8 cellular contexts compared by ENCODE assay signal in genomic region chr3:49358217-49358883, GRCh38. TPM values are rescaled to one million over a fixed set of nuclear protein-coding genes. Genes with fewer than 3 reads are reported as not detected.
A peak's percentile ranks its signal among the peaks of the same experiment; 100 is the strongest.
DNase-seq lines count a peak whose midpoint lies in the region; ATAC-seq, FAIRE-seq and TF ChIP-seq lines count a peak whose summit lies in the region.

Gene GPX1 (minus strand): TSS chr3:49358353. CDS start chr3:49358278, 75 bp downstream.

- DNase-seq in GM12892 (ENCODE audit: insufficient read length) = peak; percentile 87
- DNase-seq in NCI-H146 treated with DMSO at 0.1 percent for 48 hours (lab: John Stamatoyannopoulos, UW; ENCODE audit: unreplicated experiment) = peak; percentile 82
- DNase-seq in T-helper 17 cell = peak; percentile 39 to 69 (median 68)
- DNase-seq in amygdala (lab: John Stamatoyannopoulos, UW) = peak in 55 of 56 donors; percentile 37 to 94 (median 83)
- peak; percentile 97 for DNase-seq in left ventricle myocardium inferior
- peak; percentile 85 for DNase-seq in progenitor cell of endocrine pancreas (ENCODE audit: low spot score, unreplicated experiment)
- peak; percentile 97 for DNase-seq in ureter (ENCODE audit: low spot score)

- H3K9me3 Mint-ChIP-seq in progenitor cell of endocrine pancreas (ENCODE audit: low read depth) = no peaks in the 10 kb centered on the region

- H3K27ac Mint-ChIP-seq in T-helper 17 cell = peak within 1 kb of the TSS; percentile 96
- peak within 1 kb of the TSS; percentile 94 for H3K27ac Mint-ChIP-seq in progenitor cell of endocrine pancreas

- intact Hi-C loops in left ventricle myocardium inferior (cut with micrococcal nuclease) = no loop called here

- H3K4me1 ChIP-seq in left ventricle myocardium inferior = peaks cover 47% of the 10 kb centered on the region

- peaks cover 61% of the 10 kb centered on the region for H3K36me3 ChIP-seq in left ventricle myocardium inferior

- H3K27ac ChIP-seq in left ventricle myocardium inferior (replicated peaks) = peak within 1 kb of the TSS; percentile 92

- H3K9me3 ChIP-seq in T-helper 17 cell (ENCODE audit: control insufficient read depth, low read length, poor library complexity, severe bottlenecking) (no peaks in the 10 kb centered on the region), left ventricle myocardium inferior (replicated peaks) (no peaks in the 10 kb centered on the region)

- H3K4me1 Mint-ChIP-seq in T-helper 17 cell = peaks cover 20% of the 10 kb centered on the region
- peaks cover 10% of the 10 kb centered on the region for H3K4me1 Mint-ChIP-seq in progenitor cell of endocrine pancreas (ENCODE audit: low read depth)

- H3K36me3 Mint-ChIP-seq in T-helper 17 cell (ENCODE audit: low read depth) (peaks cover 3% of the 10 kb centered on the region), progenitor cell of endocrine pancreas (ENCODE audit: insufficient read depth) (peaks cover 24% of the 10 kb centered on the region)

- FAIRE-seq in GM12892 (lab: Jason Lieb, UNC) = peak; percentile 86

- ATAC-seq in HG02798 (IDR thresholded peaks at IDR 0.05; ENCODE audit: poor library complexity, unreplicated experiment) (peak; percentile 89), T-helper 17 cell (peak; percentile 77)

- H3K4me3 ChIP-seq in left ventricle myocardium inferior = peak within 1 kb of the TSS; percentile 80

- no peaks in the 10 kb centered on the region for H3K27me3 Mint-ChIP-seq in T-helper 17 cell
- no peaks in the 10 kb centered on the region for H3K27me3 Mint-ChIP-seq in progenitor cell of endocrine pancreas

- TF ChIP-seq CTCF in left ventricle myocardium inferior (IDR thresholded peaks at IDR 0.05; ENCODE audit: borderline replicate concordance) (peak; percentile 18), progenitor cell of endocrine pancreas (IDR thresholded peaks at IDR 0.05; ENCODE audit: unreplicated experiment) (no peak)

- no peaks in the 10 kb centered on the region for H3K27me3 ChIP-seq in left ventricle myocardium inferior (ENCODE audit: low read depth)

- TF ChIP-seq POLR2A in GM12892 (IDR thresholded peaks at IDR 0.05; ENCODE audit: low read depth, low read length) = peak; percentile 91

- peak within 1 kb of the TSS; percentile 96 for H3K4me3 Mint-ChIP-seq in T-helper 17 cell
- H3K4me3 Mint-ChIP-seq in progenitor cell of endocrine pancreas (ENCODE audit: low read depth) = peak within 1 kb of the TSS; percentile 79

RNA-seq across cellular contexts. Expression of gene GPX1, which starts in this region (rescaled TPM):
- 225 TPM for polyA plus RNA-seq in GM12892 (2012; ENCODE audit: missing spikeins)
- total RNA-seq in T-helper 17 cell = 100 to 1,000 TPM in 1 of 2 donors, 10 to 100 TPM in 1; 75.6 to 326 TPM
- total RNA-seq in left ventricle myocardium inferior = 115 TPM
- total RNA-seq in progenitor cell of endocrine pancreas = 130 TPM in 2 replicates
- 270 TPM for total RNA-seq in ureter

Comparison
In these comparisons a context has a peak if more than half of its experiments do, and no peak if none do; other contexts are left out.
1. Peak in every context shown above with its lines: DNase-seq, ATAC-seq, H3K4me3 ChIP-seq and H3K27ac ChIP-seq.